ENCODE assay signal across 7 cellular contexts in genomic region chr3:152846572-152847202, GRCh38. TPM values are rescaled to one million over a fixed set of nuclear protein-coding genes. Genes with fewer than 3 reads are reported as not detected.
DNase-seq lines count a peak whose midpoint lies in the region; ATAC-seq, FAIRE-seq and TF ChIP-seq lines count a peak whose summit lies in the region.
"Not testable (repeated sequence)": the region's sequence is repeated elsewhere in the genome, so short reads cannot be mapped to it uniquely, and the experiment has no call there.
"Had no signal": no experiment of that assay in that cellular context is flagged by ENCODE, and none has a peak within 500 bp of the region (broad histone marks: within the 10 kb centered on the region; RNA-seq: fewer than 3 reads in every experiment).

No MANE protein-coding gene starts in this region.

- in situ Hi-C loops in GM12878 (cut with MboI); K562 (cut with MboI): not testable (repeated sequence)

- ATAC-seq in GM12878, K562: not testable (repeated sequence)

- H3K79me2 ChIP-seq in GM12878 (ENCODE audit: control insufficient read depth, insufficient read depth, low read length); K562 (ENCODE audit: control insufficient read depth, insufficient read depth, low read length): not testable (repeated sequence)

- not testable (repeated sequence) for H3K9me1 ChIP-seq in K562 (ENCODE audit: control insufficient read depth, insufficient read depth, low read length)

- H2AFZ ChIP-seq in GM12878 (ENCODE audit: control insufficient read depth, low read depth, low read length); K562 (ENCODE audit: low read depth, low read length): not testable (repeated sequence)

- H4K20me1 ChIP-seq in GM12878 (ENCODE audit: control insufficient read depth, insufficient read depth); K562 (replicated peaks; ENCODE audit: control insufficient read depth, insufficient read depth, low read length): not testable (repeated sequence)

- not testable (repeated sequence) for TF ChIP-seq CTCF in HEK293 (tag by site-specific recombination; IDR thresholded peaks at IDR 0.05); GM12878 (IDR thresholded peaks at IDR 0.05 in 2 of 3, conservative IDR thresholded peaks at IDR 0.05 in 1 of 3; ENCODE audit: control insufficient read depth in 2 of 3, extremely low read depth in 1 of 3, insufficient read depth in 1 of 3, low read depth in 3 of 3, low read length in 3 of 3); K562 (IDR thresholded peaks at IDR 0.05 in 2 of 3, conservative IDR thresholded peaks at IDR 0.05 in 1 of 3; ENCODE audit: insufficient read depth in 2 of 3, low read depth in 1 of 3, low read length in 3 of 3)

- not testable (repeated sequence) for TF ChIP-seq RAD21 in GM12878 (IDR thresholded peaks at IDR 0.05; ENCODE audit: insufficient read depth, low read depth, low read length); K562 (CRISPR knock-in tag; conservative IDR thresholded peaks at IDR 0.05 in 1 of 2, IDR thresholded peaks at IDR 0.05 in 1 of 2)

- not testable (repeated sequence) for DNase-seq in GM12878 (ENCODE audit: low read depth, low spot score); K562 (ENCODE audit: extremely low read depth in 1 of 4, low spot score in 3 of 4)
- peak; percentile 71 for DNase-seq in mesenteric fat pad (ENCODE audit: low spot score)

- not testable (repeated sequence) for TF ChIP-seq EP300 in GM12878 (IDR thresholded peaks at IDR 0.05; ENCODE audit: borderline replicate concordance in 1 of 2, control insufficient read depth in 1 of 2, low read depth in 2 of 2, low read length in 2 of 2); K562 (IDR thresholded peaks at IDR 0.05; ENCODE audit: low read length)

- H3K36me3 ChIP-seq in HEK293 (ENCODE audit: control insufficient read depth in 2 of 2, insufficient read depth in 1 of 2, low read length in 2 of 2); GM12878 (ENCODE audit: control insufficient read depth in 2 of 2, insufficient read depth in 2 of 2, low read length in 1 of 2); K562 (ENCODE audit: control insufficient read depth, insufficient read depth, low read length): not testable (repeated sequence)

- POLR2A ChIA-PET in HEK293 (lab: Yijun Ruan, JAX); GM12878 (lab: Charles Lee): not testable (repeated sequence)
- POLR2A ChIA-PET in K562 (lab: Yijun Ruan, JAX): interaction anchor here (0.9 kb wide), 1 partner anchor 12 kb away, joined by 3 read pairs; the partner anchor contains the start of gene P2RY1

- not testable (repeated sequence) for H3K4me3 ChIP-seq in HEK293 (ENCODE audit: low read depth, low read length); GM12878; K562

- H3K27me3 ChIP-seq in GM12878 (replicated peaks in 1 of 2; ENCODE audit: control insufficient read depth in 2 of 2, insufficient read depth in 2 of 2, low read length in 1 of 2); K562 (ENCODE audit: control insufficient read depth in 2 of 2, insufficient read depth in 2 of 2, low read length in 2 of 2): not testable (repeated sequence)

- TF ChIP-seq POLR2A in GM12878 (IDR thresholded peaks at IDR 0.05; ENCODE audit: low read depth, low read length); K562 (conservative IDR thresholded peaks at IDR 0.05): not testable (repeated sequence)

- WGBS in GM12878 (ENCODE audit: insufficient coverage, insufficient replicate concordance, low lambda C conversion rate, missing lambda C conversion rate): 30% methylated on average over 3 of the region's 3 CpGs
- 84% methylated on average over 3 of the region's 3 CpGs for WGBS in K562 (ENCODE audit: insufficient coverage, low coverage, missing lambda C conversion rate)

- not testable (repeated sequence) for H3K4me2 ChIP-seq in GM12878 (ENCODE audit: control insufficient read depth, insufficient read depth); K562 (ENCODE audit: insufficient read depth, low read length)

- RAD21 ChIA-PET in GM12878 (lab: Charles Lee; ENCODE audit: unreplicated experiment): not testable (repeated sequence)

- H3K4me1 ChIP-seq in HEK293 (ENCODE audit: control insufficient read depth, insufficient read depth, low read length); GM12878 (ENCODE audit: control insufficient read depth, insufficient read depth, low read length): not testable (repeated sequence)
- H3K4me1 ChIP-seq in K562 (replicated peaks in 1 of 2; ENCODE audit: control insufficient read depth in 2 of 2, insufficient read depth in 2 of 2, low read length in 2 of 2): peaks cover 0 to 26% of the 10 kb centered on the region in 2 experiments; a peak in 3 of 5 replicates

- not testable (repeated sequence) for FAIRE-seq in GM12878 (lab: Jason Lieb, UNC); K562 (lab: Jason Lieb, UNC)

- intact Hi-C loops in GM12878 (cut with micrococcal nuclease; ENCODE audit: unreplicated experiment); K562 (cut with micrococcal nuclease): not testable (repeated sequence)

- BruUV-seq in GM12878 (replicated peaks; lab: Mats Ljungman, UMichigan); K562 (replicated peaks; lab: Mats Ljungman, UMichigan): not testable (repeated sequence)

- SMC1A ChIA-PET in GM12878 (lab: Charles Lee; ENCODE audit: uncharacterized antibody, unreplicated experiment): not testable (repeated sequence)

- not testable (repeated sequence) for H3K27ac ChIP-seq in HEK293 (ENCODE audit: extremely low read depth, low read depth, low read length); GM12878 (ENCODE audit: control insufficient read depth, insufficient read depth); K562 (ENCODE audit: extremely low read depth, low read depth, low read length)

- not testable (repeated sequence) for H3K9ac ChIP-seq in GM12878 (ENCODE audit: control insufficient read depth, insufficient read depth, low read length); K562 (ENCODE audit: insufficient read depth in 1 of 2, low read depth in 2 of 2, low read length in 2 of 2)

- not testable (repeated sequence) for H3K9me3 ChIP-seq in HEK293 (ENCODE audit: control insufficient read depth, insufficient read depth, low read depth, low read length); GM12878 (replicated peaks; ENCODE audit: control insufficient read depth, insufficient read depth, low read length)
- peaks cover 22% of the 10 kb centered on the region for H3K9me3 ChIP-seq in K562 (replicated peaks; ENCODE audit: control insufficient read depth, insufficient read depth, low read depth, low read length)

- CTCF ChIA-PET in HEK293 (lab: Yijun Ruan, JAX); GM12878 (lab: Yijun Ruan, JAX); K562 (lab: Yijun Ruan, JAX; ENCODE audit: low intra/inter-chr PET ratio): not testable (repeated sequence)

TF ChIP-seq in HEK293, 187 proteins besides CTCF, POLR2A, EP300 and RAD21:
- peak; percentile 70 for TF ChIP-seq ZNF585B (tag by site-specific recombination; IDR thresholded peaks at IDR 0.05)

TF ChIP-seq in GM12878, 131 proteins besides CTCF, POLR2A, EP300 and RAD21:
- TF ChIP-seq CBX5 (IDR thresholded peaks at IDR 0.05; ENCODE audit: low read depth): peak; percentile 24; the same call in 1 of the 2 replicates

TF ChIP-seq in K562, 482 proteins besides CTCF, POLR2A, EP300 and RAD21 (continues in another document):
- peak; percentile 87 for TF ChIP-seq TRIM28 (IDR thresholded peaks at IDR 0.05)
- TF ChIP-seq CBX5 (IDR thresholded peaks at IDR 0.05; ENCODE audit: borderline replicate concordance, low read depth): peak; percentile 94

RNA-seq across cellular contexts. Expression of gene P2RY1, which starts 11.8 kb away (rescaled TPM):
- 0.92 and 0.93 TPM in 2 replicates for total RNA-seq in GM12878 (2013; cell fraction: nucleolus; rRNA removed)
- 3.3 and 4.2 TPM in 2 replicates for total RNA-seq in GM12878 (2014; rRNA removed)
- total RNA-seq in GM12878 (2014; rRNA removed; fragmentation: Illumina TruSeq; extraction: Trizol): 3.1 and 3.4 TPM in 2 replicates
- total RNA-seq in GM12878 (2021): 3.1 and 3.3 TPM in 2 replicates
- polyA plus RNA-seq in GM12878 (2011; ENCODE audit: low read depth): 0.87 TPM
- polyA plus RNA-seq in GM12878 (2011; rRNA removed): 0.01 TPM in 2 replicates
- 0.02 TPM in 1 of 2 replicates, not detected in the other for polyA plus RNA-seq in GM12878 (2011; cell fraction: cytosol; rRNA removed)
- 0.04 TPM in 2 replicates for polyA plus RNA-seq in GM12878 (2011; cell fraction: nucleus; rRNA removed)
- 2.0 and 2.2 TPM in 2 replicates for polyA plus RNA-seq in GM12878 (2012)
- 2.4 and 3.1 TPM in 2 replicates for polyA plus RNA-seq in GM12878 (2014; fragmentation: Illumina TruSeq; extraction: Trizol)
- under 1 TPM; 0.58 to 0.66 TPM for polyA plus RNA-seq in GM12878 (2014; fragmentation: Nextera tagmentation; extraction: Ambion mirVana)
- 1.9 and 2.3 TPM in 2 replicates for polyA plus RNA-seq in GM12878 (2014; rRNA removed)
- polyA plus RNA-seq in GM12878 (2016; fragmentation: Nextera tagmentation; extraction: Ambion mirVana): 1 to 10 TPM; 1.1 to 1.4 TPM
- under 0.01 TPM in 1 of 2 replicates, not detected in the other for polyA minus RNA-seq in GM12878 (2011; rRNA and poly(A)+ RNA removed)
- polyA minus RNA-seq in GM12878 (2011; cell fraction: cytosol; rRNA and poly(A)+ RNA removed): not detected in 2 replicates
- 0.10 and 0.12 TPM in 2 replicates for polyA minus RNA-seq in GM12878 (2011; cell fraction: nucleus; rRNA and poly(A)+ RNA removed)
- 18.7 and 47.0 TPM in 2 replicates for total RNA-seq in K562 (2011; cell fraction: chromatin; rRNA removed; ENCODE audit: low replicate concordance)
- 20.0 and 27.2 TPM in 2 replicates for total RNA-seq in K562 (2011; cell fraction: nucleolus; rRNA removed)
- total RNA-seq in K562 (2011; cell fraction: nucleoplasm; rRNA removed): 30.1 and 34.5 TPM in 2 replicates
- total RNA-seq in K562 (2014; rRNA removed): 21.4 and 21.9 TPM in 2 replicates
- total RNA-seq in K562 (2014; rRNA removed; fragmentation: Illumina TruSeq; extraction: Trizol): 27.9 and 30.3 TPM in 2 replicates
- total RNA-seq in K562 (2015; rRNA removed; fragmentation: Illumina TruSeq; extraction: Trizol): 17.5 and 18.1 TPM in 2 replicates
- 23.1 and 24.3 TPM in 2 replicates for total RNA-seq in K562 (2021)
- 17.0 and 20.4 TPM in 2 replicates for polyA plus RNA-seq in K562 (2011; rRNA removed)
- 9.4 and 13.7 TPM in 2 replicates for polyA plus RNA-seq in K562 (2011; cell fraction: cytosol; rRNA removed)
- polyA plus RNA-seq in K562 (2011; cell fraction: nucleus; rRNA removed): 16.9 and 21.5 TPM in 2 replicates
- 10.0 and 11.2 TPM in 2 replicates for polyA plus RNA-seq in K562 (2012)
- polyA plus RNA-seq in K562 (2014; fragmentation: Illumina TruSeq; extraction: Trizol): 18.0 and 18.6 TPM in 2 replicates
- 1 to 10 TPM; 6.0 TPM for polyA plus RNA-seq in K562 (2014; fragmentation: Nextera tagmentation; extraction: Ambion mirVana)
- polyA plus RNA-seq in K562 (2014; rRNA removed): 17.8 and 18.4 TPM in 2 replicates
- polyA minus RNA-seq in K562 (2011; rRNA and poly(A)+ RNA removed): 29.4 and 36.2 TPM in 2 replicates
- 18.5 and 21.0 TPM in 2 replicates for polyA minus RNA-seq in K562 (2011; cell fraction: cytosol; rRNA and poly(A)+ RNA removed)
- 22.1 and 35.8 TPM in 2 replicates for polyA minus RNA-seq in K562 (2011; cell fraction: nucleus; rRNA and poly(A)+ RNA removed)
- 4.3 TPM for total RNA-seq in mesenteric fat pad
- polyA plus RNA-seq: BJ; CD4-positive, alpha-beta memory T cell; CD8-positive, alpha-beta memory T cell had no signal
